In genomic region chr20:35295674-35296073, GRCh38 we compare ENCODE assay signal across 23 cellular contexts. TPM values are rescaled to one million over a fixed set of nuclear protein-coding genes. Genes with fewer than 3 reads are reported as not detected.
"Had no signal": no experiment of that assay in that cellular context is flagged by ENCODE, and none has a peak within 500 bp of the region (broad histone marks: within the 10 kb centered on the region; RNA-seq: fewer than 3 reads in every experiment).

No MANE protein-coding gene starts in this region.

- FAIRE-seq: RCC 7860 had no signal

- H3K27ac ChIP-seq: HL-60, KMS-11, SJSA1, SK-N-MC had no signal

- H3K4me1 ChIP-seq: SJSA1 had no signal

- H3K36me3 ChIP-seq: SJSA1 had no signal

- H3K27me3 ChIP-seq: SJSA1 had no signal

- H3K9ac ChIP-seq: KMS-11 had no signal

- H3K4me3 ChIP-seq: K562, SJSA1, SK-N-MC had no signal

- H3K4me2 ChIP-seq: KMS-11 had no signal

- DNase-seq: Kasumi-1, MM.1S, NCI-H1092 treated with DMSO at 0.1 percent for 48 hours, NCI-H1436, NCI-H187, NCI-H2029, NCI-H2081 treated with DMSO at 0.1 percent for 48 hours, NCI-H2171, NCI-H226, NCI-H446, NCI-H510A, NCI-H524 treated with DMSO at 0.1 percent for 48 hours, NCI-H774, Right ventricle myocardium superior, RPMI8226, SIG-M5 had no signal

- H3K9me3 ChIP-seq: SJSA1 had no signal

- ATAC-seq: K562 had no signal

RNA-seq across cellular contexts. Expression of gene FAM83C, which starts 3.4 kb away (rescaled TPM):
- total RNA-seq: K562, Right ventricle myocardium superior, SJSA1 had no signal
- polyA plus RNA-seq: IgD-negative memory B cell, K562 had no signal
